Comparison of ENCODE assay signal across 16 cellular contexts in the genomic region with DNA sequence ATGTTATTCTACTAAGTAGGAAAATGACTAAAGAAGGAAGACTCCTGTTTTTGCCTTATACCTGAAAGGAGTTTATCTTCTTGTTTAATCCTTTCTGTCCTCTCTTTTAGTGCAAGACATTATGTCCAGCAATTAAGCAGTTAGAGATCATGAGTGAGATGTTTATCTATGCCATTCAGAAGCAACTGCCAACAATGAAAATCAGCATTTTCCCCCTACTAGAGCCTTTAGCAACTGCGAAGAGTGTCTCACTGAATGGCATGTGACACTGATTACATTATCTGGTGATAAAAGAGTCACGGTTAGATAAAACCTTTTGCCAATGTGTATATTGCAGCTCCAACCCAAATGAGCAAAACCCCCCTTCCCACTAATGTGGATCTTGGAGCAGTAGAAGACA.
DNase-seq lines count a peak whose midpoint lies in the region; ATAC-seq and TF ChIP-seq lines count a peak whose summit lies in the region.
"Had no signal": no experiment of that assay in that cellular context is flagged by ENCODE, and none has a peak within 500 bp of the region (broad histone marks: within the 10 kb centered on the region; RNA-seq: fewer than 3 reads in every experiment).

No MANE protein-coding gene starts in this region.

- no peak for ATAC-seq in GM23338
- ATAC-seq in HG02852 (IDR thresholded peaks at IDR 0.05; ENCODE audit: unreplicated experiment), result no peak
- ATAC-seq: CD8-positive, alpha-beta T cell; Panc1 had no signal

- no peak for DNase-seq in GM23338 (ENCODE audit: low spot score)
- peak; percentile 32 to 83 (median 41) for DNase-seq in NCI-H1417 (lab: John Stamatoyannopoulos, UW)
- peak; percentile 49 for DNase-seq in NCI-H345 treated with DMSO at 0.1 percent for 48 hours (lab: John Stamatoyannopoulos, UW; ENCODE audit: unreplicated experiment)
- peak; percentile 92 for DNase-seq in mesendoderm
- DNase-seq in neural progenitor cell (ENCODE audit: low spot score), result no peak
- no peak for DNase-seq in stimulated activated naive CD4-positive, alpha-beta T cell treated with Interleukin-2 at 50 U/mL for 16 hours (lab: John Stamatoyannopoulos, UW)
- DNase-seq: CD8-positive, alpha-beta T cell; Karpas-422; MM.1S; NCI-H1694 treated with DMSO at 0.1 percent for 48 hours; NCI-H526; Right ventricle myocardium superior; T-helper 2 cell had no signal

- peaks cover 7% of the 10 kb centered on the region; the same call in 1 of the 2 replicates for H3K9me2 ChIP-seq in GM23338 (ENCODE audit: insufficient read depth)

- no peak overlapping the region for H4K5ac ChIP-seq in mesendoderm (ENCODE audit: low read length)

- H3F3A ChIP-seq in GM23338 (replicated peaks; ENCODE audit: low read depth), result no peaks in the 10 kb centered on the region
- H3F3A ChIP-seq in neural progenitor cell (ENCODE audit: low read depth), result no peaks in the 10 kb centered on the region

- H3K4me3 Mint-ChIP-seq in GM23338 (no peak overlapping the region), neural progenitor cell (no peak overlapping the region)
- H3K4me3 Mint-ChIP-seq: CD8-positive, alpha-beta T cell had no signal

- no peak overlapping the region for H3K9ac ChIP-seq in mesendoderm (ENCODE audit: low read length)
- no peak overlapping the region for H3K9ac ChIP-seq in neural progenitor cell

- no peak overlapping the region for H3K18ac ChIP-seq in mesendoderm (ENCODE audit: low read length)

- H3K56ac ChIP-seq in mesendoderm (ENCODE audit: low read length), result no peak overlapping the region

- no peak overlapping the region for H2BK5ac ChIP-seq in mesendoderm (ENCODE audit: low read length)

- H4K20me1 ChIP-seq in GM23338 (replicated peaks; ENCODE audit: insufficient read depth) (no peaks in the 10 kb centered on the region), neural progenitor cell (ENCODE audit: low read depth) (no peaks in the 10 kb centered on the region)

- H3K4me2 ChIP-seq in GM23338, result no peak overlapping the region
- no peak overlapping the region for H3K4me2 ChIP-seq in mesendoderm (ENCODE audit: low read length)
- H3K4me2 ChIP-seq in neural progenitor cell, result no peak overlapping the region

- H3K9me3 Mint-ChIP-seq in GM23338, result peaks cover 3% of the 10 kb centered on the region; the same call in 2 of the 3 replicates
- no peaks in the 10 kb centered on the region for H3K9me3 Mint-ChIP-seq in neural progenitor cell
- H3K9me3 Mint-ChIP-seq: CD8-positive, alpha-beta T cell had no signal

- no peak overlapping the region for H4K8ac ChIP-seq in mesendoderm (ENCODE audit: low read depth, low read length)

- no peak overlapping the region for H2BK120ac ChIP-seq in mesendoderm (ENCODE audit: low read depth, low read length)

- no CpG with 5 or more reads among the region's 2 CpGs for WGBS in mesendoderm (ENCODE audit: extremely low coverage, insufficient coverage, low lambda C conversion rate)

- H3K79me2 ChIP-seq in GM23338 (replicated peaks; ENCODE audit: insufficient read depth), result no peaks in the 10 kb centered on the region
- no peaks in the 10 kb centered on the region for H3K79me2 ChIP-seq in mesendoderm (ENCODE audit: control insufficient read depth, insufficient read depth, low read length)
- no peaks in the 10 kb centered on the region for H3K79me2 ChIP-seq in neural progenitor cell (ENCODE audit: low read depth)

- H3K27me3 ChIP-seq in GM23338 (ENCODE audit: insufficient read depth), result no peaks in the 10 kb centered on the region
- no peaks in the 10 kb centered on the region for H3K27me3 ChIP-seq in mesendoderm (ENCODE audit: insufficient read depth, low read length, poor library complexity)
- H3K27me3 ChIP-seq in neural progenitor cell, result no peaks in the 10 kb centered on the region

- H3K27ac ChIP-seq in GM23338 (ENCODE audit: low read depth) (no peak overlapping the region), mesendoderm (ENCODE audit: low read depth, low read length) (no peak overlapping the region), neural progenitor cell (no peak overlapping the region)

- H2AK5ac ChIP-seq in mesendoderm (ENCODE audit: low read length), result no peak overlapping the region

- no peak overlapping the region for H3K4ac ChIP-seq in mesendoderm (ENCODE audit: low read depth, low read length)

- TF ChIP-seq CTCF in GM23338 (conservative IDR thresholded peaks at IDR 0.05; ENCODE audit: low read depth in 2 of 2), result no peak
- TF ChIP-seq CTCF in neural progenitor cell (IDR thresholded peaks at IDR 0.05), result no peak

- H3K4me3 ChIP-seq in GM23338 (no peak overlapping the region), mesendoderm (ENCODE audit: low read length) (no peak overlapping the region), neural progenitor cell (no peak overlapping the region)
- H3K4me3 ChIP-seq: HAP-1 had no signal

- H3K4me1 Mint-ChIP-seq in GM23338 (no peaks in the 10 kb centered on the region), neural progenitor cell (peaks cover 3% of the 10 kb centered on the region)

- H3K23ac ChIP-seq in mesendoderm (ENCODE audit: low read length), result no peak overlapping the region

- H3K27ac Mint-ChIP-seq in GM23338 (no peak overlapping the region), neural progenitor cell (no peak overlapping the region)
- H3K27ac Mint-ChIP-seq: CD8-positive, alpha-beta T cell had no signal

- H3K27me3 Mint-ChIP-seq in GM23338 (ENCODE audit: insufficient read depth, low read depth, poor library complexity), result no peaks in the 10 kb centered on the region
- H3K27me3 Mint-ChIP-seq in neural progenitor cell (ENCODE audit: insufficient read depth, low read depth), result no peaks in the 10 kb centered on the region

- H2AFZ ChIP-seq in GM23338 (peak overlapping the region; percentile 72; the same call in 1 of the 2 replicates), neural progenitor cell (replicated peaks) (no peak overlapping the region)

- H3K4me1 ChIP-seq in GM23338 (ENCODE audit: insufficient read depth), result no peaks in the 10 kb centered on the region
- no peaks in the 10 kb centered on the region for H3K4me1 ChIP-seq in mesendoderm (ENCODE audit: control insufficient read depth, low read depth, low read length)
- H3K4me1 ChIP-seq in neural progenitor cell, result no peaks in the 10 kb centered on the region
- H3K4me1 ChIP-seq: HAP-1 had no signal

- H3K36me3 Mint-ChIP-seq in GM23338 (ENCODE audit: low read depth), result no peaks in the 10 kb centered on the region
- no peaks in the 10 kb centered on the region for H3K36me3 Mint-ChIP-seq in neural progenitor cell
- H3K36me3 Mint-ChIP-seq: CD8-positive, alpha-beta T cell had no signal

- H2BK15ac ChIP-seq in mesendoderm (replicated peaks; ENCODE audit: low read depth), result no peak overlapping the region

- no peaks in the 10 kb centered on the region for H3K36me3 ChIP-seq in GM23338 (ENCODE audit: insufficient read depth)
- H3K36me3 ChIP-seq in mesendoderm (ENCODE audit: control insufficient read depth, insufficient read depth, low read length), result no peaks in the 10 kb centered on the region
- H3K36me3 ChIP-seq in neural progenitor cell, result no peaks in the 10 kb centered on the region
- H3K36me3 ChIP-seq: HAP-1 had no signal

- H3K79me1 ChIP-seq in mesendoderm (ENCODE audit: low read length), result no peaks in the 10 kb centered on the region

- H3K9me3 ChIP-seq in neural progenitor cell (ENCODE audit: low read depth), result no peaks in the 10 kb centered on the region
- H3K9me3 ChIP-seq: HAP-1 had no signal

Comparison
In these comparisons a context has a peak if more than half of its experiments do, and no peak if none do; other contexts are left out.
1. DNase-seq: peak in NCI-H1417 (3 of 3), NCI-H345 treated with DMSO at 0.1 percent for 48 hours (single experiment) and mesendoderm (single experiment); none in GM23338 (single experiment), neural progenitor cell (single experiment) and stimulated activated naive CD4-positive, alpha-beta T cell treated with Interleukin-2 at 50 U/mL for 16 hours (single experiment).